In the genomic region with DNA sequence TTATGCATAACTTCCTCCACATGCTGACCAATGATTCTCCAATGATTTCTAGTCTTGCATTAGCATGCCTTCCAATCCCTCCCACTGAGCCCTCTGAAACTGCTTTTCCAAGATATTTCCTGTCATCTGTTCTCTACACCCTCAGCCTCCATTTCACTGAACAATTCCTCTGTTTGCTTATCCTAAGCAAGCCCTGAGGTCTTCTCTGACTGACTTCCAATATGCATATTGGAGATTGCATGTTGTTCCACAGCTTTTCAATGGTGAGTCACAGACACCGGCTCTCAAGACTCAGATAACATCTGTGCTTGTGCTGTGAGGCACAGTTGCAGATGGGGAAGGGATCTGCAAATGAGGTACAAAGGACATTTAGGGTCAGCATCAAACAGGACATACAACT, we compare ENCODE assay signal across 11 cellular contexts.
DNase-seq lines count a peak whose midpoint lies in the region; ATAC-seq, FAIRE-seq and TF ChIP-seq lines count a peak whose summit lies in the region.
"Had no signal": no experiment of that assay in that cellular context is flagged by ENCODE, and none has a peak within 500 bp of the region (broad histone marks: within the 10 kb centered on the region; RNA-seq: fewer than 3 reads in every experiment).

No MANE protein-coding gene starts in this region.

- no peak for TF ChIP-seq POLR2A in GM12891 (IDR thresholded peaks at IDR 0.05; ENCODE audit: low read depth, low read length)

- ATAC-seq in GM18520 (IDR thresholded peaks at IDR 0.05; ENCODE audit: unreplicated experiment) = no peak
- ATAC-seq in GM18870 (IDR thresholded peaks at IDR 0.05; ENCODE audit: unreplicated experiment) = no peak

- no peaks in the 10 kb centered on the region for H3K36me3 ChIP-seq in MG63
- H3K36me3 ChIP-seq: neutrophil had no signal

- no peak overlapping the region for H3K4me3 ChIP-seq in MG63

- no peaks in the 10 kb centered on the region for H3K9me3 ChIP-seq in MG63
- H3K9me3 ChIP-seq: neutrophil had no signal

- no peak for FAIRE-seq in GM12891 (lab: Jason Lieb, UNC)

- in situ Hi-C loops in Caki2 (cut with HindIII; ENCODE audit: low pct_unique_long_range_greater_than_20kb, low sequenced_read_pairs) = no loop called here

- H3K27me3 ChIP-seq in MG63 = no peaks in the 10 kb centered on the region
- H3K27me3 ChIP-seq: neutrophil had no signal

- DNase-seq in Caki2 (ENCODE audit: low read depth) = peak; percentile 17
- DNase-seq in MG63 = peak; percentile 57
- DNase-seq in astrocyte of the hippocampus (ENCODE audit: low read depth, low spot score) = peak; percentile 70
- peak; percentile 39 for DNase-seq in kidney tubule cell (ENCODE audit: low spot score)
- DNase-seq in GM12891 (ENCODE audit: insufficient read length, low spot score) = no peak
- DNase-seq in activated T-cell treated with anti-CD3 and anti-CD28 coated beads, Interleukin-2, amount 50 U/mL, for 1 hour = no peak
- DNase-seq: effector memory CD4-positive, alpha-beta T cell; NCI-H1694 had no signal

TF ChIP-seq in GM12891, 5 proteins besides CTCF, POLR2A, EP300 and RAD21:
- TF ChIP-seq PAX5 (IDR thresholded peaks at IDR 0.05; ENCODE audit: insufficient read depth, low read length, severe bottlenecking) (no peak), POU2F2 (IDR thresholded peaks at IDR 0.05; ENCODE audit: low read depth, low read length) (no peak), TAF1 (IDR thresholded peaks at IDR 0.05; ENCODE audit: low read depth, low read length) (no peak), SPI1 (IDR thresholded peaks at IDR 0.05; ENCODE audit: low read depth, low read length) (no peak), POLR2AphosphoS5 (IDR thresholded peaks at IDR 0.05; ENCODE audit: low read depth, low read length) (no peak)

Comparison
In these comparisons a context has a peak if more than half of its experiments do, and no peak if none do; other contexts are left out.
1. DNase-seq: peak in Caki2 (single experiment), MG63 (single experiment), astrocyte of the hippocampus (single experiment) and kidney tubule cell (single experiment); none in GM12891 (single experiment) and activated T-cell treated with anti-CD3 and anti-CD28 coated beads, Interleukin-2, amount 50 U/mL, for 1 hour (single experiment).